In the genomic region with DNA sequence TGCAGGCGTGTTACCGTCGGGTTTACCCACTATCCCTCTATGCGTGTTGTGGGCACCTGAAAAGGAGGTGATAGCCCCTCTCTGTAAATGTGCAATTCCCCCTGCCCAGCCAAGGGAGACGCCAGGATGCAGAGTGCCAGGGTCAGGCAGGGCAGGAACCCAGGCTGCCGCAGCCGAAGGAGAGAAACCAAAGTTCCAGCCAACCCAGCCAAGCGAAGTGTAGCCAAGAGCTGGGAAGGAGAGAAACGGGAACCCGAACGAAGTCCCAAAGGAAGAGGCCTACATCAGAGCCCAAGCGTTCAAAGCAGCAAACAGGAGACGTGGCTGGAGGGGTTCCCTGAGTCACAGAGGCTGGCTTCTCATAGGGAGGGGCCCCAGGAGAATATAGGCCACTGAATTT, we compare ENCODE assay signal across 13 cellular contexts. TPM values are rescaled to one million over a fixed set of nuclear protein-coding genes. Genes with fewer than 3 reads are reported as not detected.
DNase-seq lines count a peak whose midpoint lies in the region; ATAC-seq and TF ChIP-seq lines count a peak whose summit lies in the region.
"Had no signal": no experiment of that assay in that cellular context is flagged by ENCODE, and none has a peak within 500 bp of the region (broad histone marks: within the 10 kb centered on the region; RNA-seq: fewer than 3 reads in every experiment).

No MANE protein-coding gene starts in this region.

- H3K27ac ChIP-seq in PC-9 (no peak overlapping the region), hepatocyte (no peak overlapping the region)
- H3K27ac ChIP-seq: brain microvascular endothelial cell, spleen, uterus had no signal

- H3K27me3 ChIP-seq in PC-9 (ENCODE audit: insufficient read depth, low read depth) (no peaks in the 10 kb centered on the region), hepatocyte (peaks cover 12% of the 10 kb centered on the region)

- H3K9me3 Mint-ChIP-seq in activated T-cell treated with anti-CD3 and anti-CD28 coated beads, Interleukin-2, amount 50 U/mL, for 72 hours: no peaks in the 10 kb centered on the region
- H3K9me3 Mint-ChIP-seq in activated T-cell treated with anti-CD3 and anti-CD28 coated beads, Interleukin-2, amount 50 U/mL, for 4 hours: no peaks in the 10 kb centered on the region
- H3K9me3 Mint-ChIP-seq in stimulated activated effector memory CD8-positive, alpha-beta T cell treated with anti-CD3 and anti-CD28 coated beads, Interleukin-12 subunit alpha, Interleukin-12 subunit beta, amount 100 ng/mL, for 72 hours: no peaks in the 10 kb centered on the region
- H3K9me3 Mint-ChIP-seq: activated B cell treated with CpG ODN at 0.5 μM for 24 hours had no signal

- TF ChIP-seq CTCF in PC-9 (conservative IDR thresholded peaks at IDR 0.05) (no peak), hepatocyte (IDR thresholded peaks at IDR 0.05; ENCODE audit: poor library complexity) (no peak), GM10266 (IDR thresholded peaks at IDR 0.05; ENCODE audit: control insufficient read depth, insufficient read depth, low read depth, missing control alignments) (no peak)

- no peak for ATAC-seq in activated T-cell treated with anti-CD3 and anti-CD28 coated beads, Interleukin-2, amount 50 U/mL, for 72 hours (replicated peaks in 1 of 2)
- no peak for ATAC-seq in activated T-cell treated with anti-CD3 and anti-CD28 coated beads, Interleukin-2, amount 50 U/mL, for 4 hours
- ATAC-seq in stimulated activated effector memory CD8-positive, alpha-beta T cell treated with anti-CD3 and anti-CD28 coated beads, Interleukin-12 subunit alpha, Interleukin-12 subunit beta, amount 100 ng/mL, for 72 hours: no peak
- no peak for ATAC-seq in GM18858 (IDR thresholded peaks at IDR 0.05; ENCODE audit: unreplicated experiment)

- BruUV-seq in PC-9 (replicated peaks; lab: Mats Ljungman, UMichigan): no TSS peak

- H3K9me3 ChIP-seq in PC-9 (ENCODE audit: insufficient read depth, low read depth): no peaks in the 10 kb centered on the region
- H3K9me3 ChIP-seq in hepatocyte (ENCODE audit: low read depth): no peaks in the 10 kb centered on the region
- H3K9me3 ChIP-seq: spleen, uterus had no signal

- peak overlapping the region; percentile 78 to 80 for H3K4me3 Mint-ChIP-seq in activated T-cell treated with anti-CD3 and anti-CD28 coated beads, Interleukin-2, amount 50 U/mL, for 72 hours
- H3K4me3 Mint-ChIP-seq in activated T-cell treated with anti-CD3 and anti-CD28 coated beads, Interleukin-2, amount 50 U/mL, for 4 hours: no peak overlapping the region
- peak overlapping the region; percentile 57 for H3K4me3 Mint-ChIP-seq in stimulated activated effector memory CD8-positive, alpha-beta T cell treated with anti-CD3 and anti-CD28 coated beads, Interleukin-12 subunit alpha, Interleukin-12 subunit beta, amount 100 ng/mL, for 72 hours

- no peaks in the 10 kb centered on the region for H3K36me3 Mint-ChIP-seq in activated T-cell treated with anti-CD3 and anti-CD28 coated beads, Interleukin-2, amount 50 U/mL, for 72 hours (ENCODE audit: insufficient read depth in 2 of 2)
- H3K36me3 Mint-ChIP-seq in activated T-cell treated with anti-CD3 and anti-CD28 coated beads, Interleukin-2, amount 50 U/mL, for 4 hours (ENCODE audit: insufficient read depth): no peaks in the 10 kb centered on the region
- no peaks in the 10 kb centered on the region for H3K36me3 Mint-ChIP-seq in stimulated activated effector memory CD8-positive, alpha-beta T cell treated with anti-CD3 and anti-CD28 coated beads, Interleukin-12 subunit alpha, Interleukin-12 subunit beta, amount 100 ng/mL, for 72 hours

- H3K27ac Mint-ChIP-seq in activated T-cell treated with anti-CD3 and anti-CD28 coated beads, Interleukin-2, amount 50 U/mL, for 72 hours: no peak overlapping the region
- no peak overlapping the region for H3K27ac Mint-ChIP-seq in stimulated activated effector memory CD8-positive, alpha-beta T cell treated with anti-CD3 and anti-CD28 coated beads, Interleukin-12 subunit alpha, Interleukin-12 subunit beta, amount 100 ng/mL, for 72 hours
- H3K27ac Mint-ChIP-seq: activated B cell treated with CpG ODN at 0.5 μM for 24 hours had no signal

- H3K4me1 ChIP-seq in PC-9 (replicated peaks; ENCODE audit: insufficient read depth) (no peaks in the 10 kb centered on the region; the same call in 1 of the 2 replicates), hepatocyte (ENCODE audit: insufficient read depth) (no peaks in the 10 kb centered on the region)

- no peak overlapping the region; the same call in 1 of the 2 replicates for H3K4me3 ChIP-seq in PC-9
- H3K4me3 ChIP-seq in hepatocyte: no peak overlapping the region
- H3K4me3 ChIP-seq: uterus had no signal

- peaks cover 60% of the 10 kb centered on the region for H3K27me3 Mint-ChIP-seq in activated T-cell treated with anti-CD3 and anti-CD28 coated beads, Interleukin-2, amount 50 U/mL, for 72 hours (ENCODE audit: low read depth)
- H3K27me3 Mint-ChIP-seq in activated T-cell treated with anti-CD3 and anti-CD28 coated beads, Interleukin-2, amount 50 U/mL, for 4 hours (ENCODE audit: low read depth): peaks cover 50% of the 10 kb centered on the region

- DNase-seq in activated T-cell treated with anti-CD3 and anti-CD28 coated beads, Interleukin-2, amount 50 U/mL, for 72 hours: no peak
- DNase-seq in activated T-cell treated with anti-CD3 and anti-CD28 coated beads, Interleukin-2, amount 50 U/mL, for 4 hours: no peak
- DNase-seq in PC-9: no peak
- no peak for DNase-seq in hepatocyte (ENCODE audit: low spot score)
- no peak for DNase-seq in stimulated activated effector memory CD8-positive, alpha-beta T cell treated with anti-CD3 and anti-CD28 coated beads, Interleukin-12 subunit alpha, Interleukin-12 subunit beta, amount 100 ng/mL, for 72 hours (ENCODE audit: low spot score in 2 of 2)
- no peak for DNase-seq in activated CD8-positive, alpha-beta memory T cell treated with anti-CD3 and anti-CD28 coated beads, Interleukin-2, amount 50 U/mL, for 4 hours
- no peak for DNase-seq in GM10266 (ENCODE audit: extremely low spot score)

- H4K20me1 ChIP-seq in PC-9 (ENCODE audit: insufficient read depth) (no peaks in the 10 kb centered on the region), hepatocyte (ENCODE audit: insufficient read depth, poor library complexity, severe bottlenecking) (no peaks in the 10 kb centered on the region)

- H3K79me2 ChIP-seq in PC-9 (ENCODE audit: low read depth): no peaks in the 10 kb centered on the region
- H3K79me2 ChIP-seq in hepatocyte: no peaks in the 10 kb centered on the region

- H3K4me2 ChIP-seq in PC-9: peak overlapping the region; percentile 83
- peak overlapping the region; percentile 81 for H3K4me2 ChIP-seq in hepatocyte

- CTCF ChIA-PET in PC-9 (lab: Charles Lee): interaction anchor here (0.6 to 1.1 kb wide), 4 partner anchors 24 to 1359 kb away, joined by 3 to 10 read pairs (median 4); partner anchors contain the start of gene SPR

- H2AFZ ChIP-seq in PC-9 (no peak overlapping the region), hepatocyte (no peak overlapping the region)

- POLR2A ChIA-PET in PC-9 (lab: Charles Lee; ENCODE audit: unreplicated experiment): no interaction called here

- H3K36me3 ChIP-seq in PC-9 (ENCODE audit: low read depth): no peaks in the 10 kb centered on the region
- no peaks in the 10 kb centered on the region for H3K36me3 ChIP-seq in hepatocyte (replicated peaks; ENCODE audit: insufficient read depth, low read depth)
- H3K36me3 ChIP-seq: brain microvascular endothelial cell, spleen, uterus had no signal

- H3F3A ChIP-seq in PC-9 (ENCODE audit: insufficient read depth, low read depth): peaks cover 6% of the 10 kb centered on the region; the same call in 1 of the 2 replicates

- intact Hi-C loops in PC-9 (cut with micrococcal nuclease; ENCODE audit: unreplicated experiment): loop anchor here (5.0 to 10.0 kb wide), 3 partner anchors 278 to 1331 kb away; no protein-coding TSS in a partner anchor

- H3K4me1 Mint-ChIP-seq in activated T-cell treated with anti-CD3 and anti-CD28 coated beads, Interleukin-2, amount 50 U/mL, for 72 hours (ENCODE audit: low read depth): peaks cover 16% of the 10 kb centered on the region
- peaks cover 10% of the 10 kb centered on the region for H3K4me1 Mint-ChIP-seq in activated T-cell treated with anti-CD3 and anti-CD28 coated beads, Interleukin-2, amount 50 U/mL, for 4 hours (ENCODE audit: low read depth)
- H3K4me1 Mint-ChIP-seq in stimulated activated effector memory CD8-positive, alpha-beta T cell treated with anti-CD3 and anti-CD28 coated beads, Interleukin-12 subunit alpha, Interleukin-12 subunit beta, amount 100 ng/mL, for 72 hours: peaks cover 10% of the 10 kb centered on the region

- H3K9me2 ChIP-seq in PC-9 (ENCODE audit: insufficient read depth): no peaks in the 10 kb centered on the region
- H3K9me2 ChIP-seq in hepatocyte (replicated peaks; ENCODE audit: insufficient read depth): no peaks in the 10 kb centered on the region

- 54% methylated on average over 13 of the region's 13 CpGs for WGBS in hepatocyte (ENCODE audit: low lambda C conversion rate, missing lambda C conversion rate)

RNA-seq across cellular contexts. Expression of gene SPR, which starts 24.2 kb away (rescaled TPM):
- total RNA-seq in activated T-cell treated with anti-CD3 and anti-CD28 coated beads, Interleukin-2, amount 50 U/mL, for 72 hours: 1 to 10 TPM in 1 of 2 donors, under 1 TPM in 1; 0.65 to 1.9 TPM
- total RNA-seq in activated T-cell treated with anti-CD3 and anti-CD28 coated beads, Interleukin-2, amount 50 U/mL, for 4 hours: 10 to 100 TPM in 1 of 3 donors, 1 to 10 TPM in 2; 7.7 to 11.2 (median 8.5) TPM
- 33.6 and 53.1 TPM in 2 replicates for total RNA-seq in PC-9 (2021)
- total RNA-seq in hepatocyte: 44.8 and 48.3 TPM in 2 replicates
- polyA plus RNA-seq in hepatocyte: 55.3 and 63.3 TPM in 2 replicates

RNA-seq across cellular contexts. Expression of gene EXOC6B, which starts 37.2 kb away (rescaled TPM):
- total RNA-seq in activated T-cell treated with anti-CD3 and anti-CD28 coated beads, Interleukin-2, amount 50 U/mL, for 72 hours: 10 to 100 TPM; 10.4 to 11.6 TPM
- 1 to 10 TPM; 6.5 to 7.3 (median 6.8) TPM for total RNA-seq in activated T-cell treated with anti-CD3 and anti-CD28 coated beads, Interleukin-2, amount 50 U/mL, for 4 hours
- total RNA-seq in PC-9 (2021) (30.2 and 34.3 TPM in 2 replicates), hepatocyte (36.2 and 50.0 TPM in 2 replicates)
- 11.1 and 11.8 TPM in 2 replicates for polyA plus RNA-seq in hepatocyte

RNA-seq across cellular contexts. Expression of gene EMX1, which starts 54.3 kb away (rescaled TPM):
- under 1 TPM; 0.44 to 0.50 TPM for total RNA-seq in activated T-cell treated with anti-CD3 and anti-CD28 coated beads, Interleukin-2, amount 50 U/mL, for 72 hours
- total RNA-seq in activated T-cell treated with anti-CD3 and anti-CD28 coated beads, Interleukin-2, amount 50 U/mL, for 4 hours: under 1 TPM in 1 of 3 donors, not detected in 2; 0.08 TPM
- total RNA-seq in PC-9 (2021): not detected in 2 replicates
- total RNA-seq in hepatocyte: 0.12 and 1.2 TPM in 2 replicates
- polyA plus RNA-seq in hepatocyte: 0.16 and 0.34 TPM in 2 replicates
- total RNA-seq: LHCN-M2, spleen had no signal
- polyA plus RNA-seq: spleen had no signal
